17 cellular contexts compared by ENCODE assay signal in the genomic region with DNA sequence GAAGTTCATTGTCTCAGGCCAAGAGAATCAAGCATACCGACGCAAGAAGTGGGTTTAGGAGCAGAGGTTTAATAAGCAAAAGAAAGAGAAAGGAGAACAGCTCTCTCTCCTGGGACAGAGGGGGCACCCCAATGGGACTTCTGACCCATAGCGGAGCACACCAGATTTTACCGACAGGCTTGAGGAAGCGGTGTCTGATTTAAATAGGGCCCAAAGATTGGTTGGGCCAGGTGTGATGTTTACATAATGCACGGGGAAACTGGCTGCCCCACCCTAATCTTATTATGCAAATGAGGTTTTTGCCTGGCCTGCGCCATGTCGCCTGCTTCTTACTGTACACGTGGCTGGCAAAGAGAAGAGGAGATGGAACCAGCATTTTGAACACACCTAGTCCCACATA.
DNase-seq lines count a peak whose midpoint lies in the region; ATAC-seq and TF ChIP-seq lines count a peak whose summit lies in the region.
"Had no signal": no experiment of that assay in that cellular context is flagged by ENCODE, and none has a peak within 500 bp of the region (broad histone marks: within the 10 kb centered on the region; RNA-seq: fewer than 3 reads in every experiment).

No MANE protein-coding gene starts in this region.

- H3K27me3 ChIP-seq in Karpas-422 (ENCODE audit: low read length), result no peaks in the 10 kb centered on the region
- no peaks in the 10 kb centered on the region for H3K27me3 ChIP-seq in SJCRH30
- H3K27me3 ChIP-seq in dorsolateral prefrontal cortex, result no peaks in the 10 kb centered on the region
- H3K27me3 ChIP-seq: BLaER1 had no signal

- intact Hi-C loops in dorsolateral prefrontal cortex (cut with DNase I), result no loop called here

- H3K27me3 Mint-ChIP-seq in memory B cell, result peaks cover 11% of the 10 kb centered on the region

- no peak overlapping the region for H2AFZ ChIP-seq in Karpas-422 (ENCODE audit: low read length)

- H3K9me3 ChIP-seq in Karpas-422 (ENCODE audit: low read length), result no peaks in the 10 kb centered on the region
- no peaks in the 10 kb centered on the region for H3K9me3 ChIP-seq in SJCRH30 (replicated peaks)
- H3K9me3 ChIP-seq: BLaER1, Caco-2 had no signal

- no peaks in the 10 kb centered on the region for H3K4me1 Mint-ChIP-seq in memory B cell
- H3K4me1 Mint-ChIP-seq: CD4-positive, CD25-positive, alpha-beta regulatory T cell had no signal

- H3K36me3 Mint-ChIP-seq in memory B cell, result no peaks in the 10 kb centered on the region
- H3K36me3 Mint-ChIP-seq: CD4-positive, CD25-positive, alpha-beta regulatory T cell; CD8-positive, alpha-beta T cell had no signal

- H3K9ac ChIP-seq in Karpas-422 (ENCODE audit: low read length), result no peak overlapping the region
- H3K9ac ChIP-seq: BLaER1 had no signal

- H3K4me3 ChIP-seq in Karpas-422 (ENCODE audit: low read length) (no peak overlapping the region), SJCRH30 (no peak overlapping the region), dorsolateral prefrontal cortex (no peak overlapping the region)
- H3K4me3 ChIP-seq: BLaER1 had no signal

- no peaks in the 10 kb centered on the region for H3K36me3 ChIP-seq in Karpas-422 (ENCODE audit: insufficient read depth, low read length)
- no peaks in the 10 kb centered on the region for H3K36me3 ChIP-seq in SJCRH30
- H3K36me3 ChIP-seq: BLaER1 had no signal

- H3K9me2 ChIP-seq in Karpas-422 (replicated peaks; ENCODE audit: insufficient read depth, low read length), result no peaks in the 10 kb centered on the region

- peak overlapping the region; percentile 68 for H3K27ac ChIP-seq in Karpas-422 (ENCODE audit: low read length)
- no peak overlapping the region for H3K27ac ChIP-seq in SJCRH30
- H3K27ac ChIP-seq in dorsolateral prefrontal cortex, result no peak overlapping the region
- H3K27ac ChIP-seq: BLaER1, C4-2B had no signal

- no peaks in the 10 kb centered on the region for H4K20me1 ChIP-seq in Karpas-422 (ENCODE audit: insufficient read depth, low read depth, low read length)
- H4K20me1 ChIP-seq: BLaER1 had no signal

- no peak for TF ChIP-seq CTCF in dorsolateral prefrontal cortex (IDR thresholded peaks at IDR 0.05 in 54 of 56, conservative IDR thresholded peaks at IDR 0.05 in 2 of 56; ENCODE audit: low read depth in 1 of 56, partially characterized antibody in 56 of 56)

- peak; percentile 54 for ATAC-seq in GM18867 (IDR thresholded peaks at IDR 0.05; ENCODE audit: unreplicated experiment)
- ATAC-seq in memory B cell (ENCODE audit: low read depth), result peak; percentile 51
- ATAC-seq: CD8-positive, alpha-beta T cell had no signal

- H3K4me1 ChIP-seq in Karpas-422 (ENCODE audit: low read length), result peaks cover 32% of the 10 kb centered on the region
- H3K4me1 ChIP-seq in SJCRH30, result no peaks in the 10 kb centered on the region
- H3K4me1 ChIP-seq: BLaER1, Caco-2 had no signal

- H3K27ac Mint-ChIP-seq in memory B cell, result no peak overlapping the region
- H3K27ac Mint-ChIP-seq: CD4-positive, CD25-positive, alpha-beta regulatory T cell; CD8-positive, alpha-beta T cell had no signal

- H3K9me3 Mint-ChIP-seq in memory B cell, result no peaks in the 10 kb centered on the region
- H3K9me3 Mint-ChIP-seq: CD4-positive, CD25-positive, alpha-beta regulatory T cell; CD8-positive, alpha-beta T cell had no signal

- no peak overlapping the region for H3K4me3 Mint-ChIP-seq in memory B cell
- H3K4me3 Mint-ChIP-seq: CD4-positive, CD25-positive, alpha-beta regulatory T cell; CD8-positive, alpha-beta T cell had no signal

- H3K4me2 ChIP-seq in Karpas-422 (ENCODE audit: low read depth, low read length, poor library complexity, severe bottlenecking), result peak overlapping the region; percentile 33
- H3K4me2 ChIP-seq: BLaER1 had no signal

- DNase-seq in Karpas-422 (peak; percentile 84), NCI-H526 treated with DMSO at 0.1 percent for 48 hours (lab: John Stamatoyannopoulos, UW) (peak; percentile 40), memory B cell (ENCODE audit: low spot score in 2 of 2) (no peak), NCI-H187 treated with DMSO at 0.1 percent for 48 hours (lab: John Stamatoyannopoulos, UW) (no peak), SJCRH30 (no peak), dorsolateral prefrontal cortex (no peak)
- no peak for DNase-seq in activated effector memory CD4-positive, alpha-beta T cell treated with Interleukin-2 at 50 U/mL for 16 hours
- DNase-seq: Caco-2; CD4-positive, CD25-positive, alpha-beta regulatory T cell; CD8-positive, alpha-beta T cell; DMS153; DND-41; H7; HCEC 1CT had no signal

- H3K79me2 ChIP-seq in Karpas-422 (ENCODE audit: low read length), result no peaks in the 10 kb centered on the region

Comparison
In these comparisons a context has a peak if more than half of its experiments do, and no peak if none do; other contexts are left out.
1. DNase-seq: peak in Karpas-422 (single experiment) and NCI-H526 treated with DMSO at 0.1 percent for 48 hours (single experiment); none in memory B cell (0 of 2), NCI-H187 treated with DMSO at 0.1 percent for 48 hours (single experiment), SJCRH30 (0 of 2), activated effector memory CD4-positive, alpha-beta T cell treated with Interleukin-2 at 50 U/mL for 16 hours (single experiment) and dorsolateral prefrontal cortex (0 of 10).